In the genomic region with DNA sequence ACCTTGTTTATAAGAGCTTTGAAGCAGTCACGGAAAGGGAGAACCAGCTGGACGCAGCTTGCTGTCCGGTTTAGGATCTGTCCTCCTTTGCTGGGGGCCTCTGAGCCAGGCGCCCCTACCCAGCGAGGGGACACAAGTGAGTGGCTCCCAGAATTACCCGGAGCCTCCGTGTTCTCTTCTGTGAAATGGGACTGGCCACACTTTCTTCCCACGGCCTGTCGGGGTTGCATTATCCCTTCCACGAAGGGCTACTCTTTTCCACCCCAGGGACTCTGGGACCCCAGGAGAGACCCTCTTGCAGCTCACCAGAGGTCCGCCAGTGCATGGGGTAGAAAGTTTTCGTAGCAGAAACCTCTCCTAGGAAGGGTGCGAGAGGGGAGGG, we compare ENCODE assay signal across 1 cellular context.
TF ChIP-seq lines count a peak whose summit lies in the region.

No MANE protein-coding gene starts in this region.

TF ChIP-seq in K562, 482 proteins besides CTCF, POLR2A, EP300 and RAD21:
- TF ChIP-seq ZNF76 (CRISPR knock-in tag; IDR thresholded peaks at IDR 0.05; ENCODE audit: borderline replicate concordance) (no peak), ZNF444 (CRISPR knock-in tag; IDR thresholded peaks at IDR 0.05) (no peak), KDM2B (CRISPR knock-in tag; IDR thresholded peaks at IDR 0.05) (no peak), RBM25 (IDR thresholded peaks at IDR 0.05; ENCODE audit: low read depth, low read length, severe bottlenecking) (peak; percentile 35), BCOR (IDR thresholded peaks at IDR 0.05) (0 out of 2 replicates have a peak, but pooled peaks have one; percentile 33), KDM1A (IDR thresholded peaks at IDR 0.05) (peak; percentile 13 to 40; a peak in 2 of 4 replicates)
